Comparison of ENCODE assay signal across 14 cellular contexts in the genomic region with DNA sequence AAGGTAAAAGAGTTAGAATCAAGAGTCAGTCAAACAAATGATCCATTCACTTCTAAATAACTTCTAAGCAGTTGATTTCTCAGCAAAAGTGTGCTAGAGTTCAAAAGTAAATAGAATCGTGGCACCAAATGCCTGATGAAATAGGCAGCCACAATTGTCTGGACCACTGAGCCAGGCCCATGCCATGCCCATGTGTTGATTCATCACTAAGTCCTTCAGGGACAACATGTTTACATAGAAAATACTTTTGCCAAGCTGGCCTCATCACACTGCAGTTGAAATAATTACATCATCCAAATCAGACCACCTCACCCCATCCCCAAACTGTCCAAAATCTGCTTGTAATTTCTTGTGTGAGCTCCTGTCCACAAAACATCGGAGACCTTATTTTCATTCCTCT.
DNase-seq lines count a peak whose midpoint lies in the region; ATAC-seq, FAIRE-seq and TF ChIP-seq lines count a peak whose summit lies in the region.
"Had no signal": no experiment of that assay in that cellular context is flagged by ENCODE, and none has a peak within 500 bp of the region (broad histone marks: within the 10 kb centered on the region; RNA-seq: fewer than 3 reads in every experiment).

No MANE protein-coding gene starts in this region.

- FAIRE-seq in pancreas (lab: Jason Lieb, UNC) = no peak

- H3K27me3 Mint-ChIP-seq in naive thymus-derived CD4-positive, alpha-beta T cell = peaks cover 0 to 8% (median 0%) of the 10 kb centered on the region in 5 donors
- no peaks in the 10 kb centered on the region for H3K27me3 Mint-ChIP-seq in activated T-cell treated with anti-CD3 and anti-CD28 coated beads, Interleukin-2, amount 50 U/mL, for 72 hours (ENCODE audit: low read depth)

- H3K27ac ChIP-seq in AG04450 (ENCODE audit: low read depth, low read length) (no peak overlapping the region), dorsolateral prefrontal cortex (no peak overlapping the region), pancreas (no peak overlapping the region)
- no peak overlapping the region for H3K27ac ChIP-seq in naive thymus-derived CD4-positive, alpha-beta T cell (ENCODE audit: low read depth, low read length)
- H3K27ac ChIP-seq: spleen had no signal

- H3K4me3 ChIP-seq in AG04450 (ENCODE audit: low read depth, low read length) (no peak overlapping the region), astrocyte of the spinal cord (ENCODE audit: low read depth, low read length) (no peak overlapping the region), dorsolateral prefrontal cortex (no peak overlapping the region), pancreas (no peak overlapping the region)
- no peak overlapping the region for H3K4me3 ChIP-seq in naive thymus-derived CD4-positive, alpha-beta T cell (ENCODE audit: low read length)
- H3K4me3 ChIP-seq: spleen had no signal

- no peaks in the 10 kb centered on the region for H3K4me1 ChIP-seq in naive thymus-derived CD4-positive, alpha-beta T cell (ENCODE audit: control insufficient read depth in 2 of 2, insufficient read depth in 2 of 2, low read length in 2 of 2)
- no peaks in the 10 kb centered on the region for H3K4me1 ChIP-seq in pancreas

- 55 to 57% methylated on average over 2 of the region's 2 CpGs for WGBS in pancreas, 2 donors

- in situ Hi-C loops in astrocyte of the spinal cord (cut with HindIII; ENCODE audit: low sequenced_read_pairs) = no loop called here

- no peak for TF ChIP-seq CTCF in AG04450 (IDR thresholded peaks at IDR 0.05; ENCODE audit: low read depth, low read length)
- no peak for TF ChIP-seq CTCF in astrocyte of the spinal cord (IDR thresholded peaks at IDR 0.05; ENCODE audit: low read depth, low read length)
- no peak for TF ChIP-seq CTCF in dorsolateral prefrontal cortex (IDR thresholded peaks at IDR 0.05 in 54 of 56, conservative IDR thresholded peaks at IDR 0.05 in 2 of 56; ENCODE audit: low read depth in 1 of 56, partially characterized antibody in 56 of 56)
- no peak for TF ChIP-seq CTCF in pancreas (IDR thresholded peaks at IDR 0.05)

- no peak overlapping the region for H3K4me3 Mint-ChIP-seq in naive thymus-derived CD4-positive, alpha-beta T cell
- no peak overlapping the region for H3K4me3 Mint-ChIP-seq in activated T-cell treated with anti-CD3 and anti-CD28 coated beads, Interleukin-2, amount 50 U/mL, for 72 hours
- H3K4me3 Mint-ChIP-seq: activated CD8-positive, alpha-beta T cell treated with anti-CD3 and anti-CD28 coated beads, Interleukin-2, amount 10 ng/mL, durations not matched to agents 7 days and 5 days had no signal

- H3K27me3 ChIP-seq in AG04450 (ENCODE audit: control insufficient read depth, insufficient read depth, low read length) (peaks cover 2% of the 10 kb centered on the region), dorsolateral prefrontal cortex (no peaks in the 10 kb centered on the region), pancreas (no peaks in the 10 kb centered on the region)
- H3K27me3 ChIP-seq in naive thymus-derived CD4-positive, alpha-beta T cell (ENCODE audit: control insufficient read depth in 2 of 2, insufficient read depth in 2 of 2, low read length in 2 of 2) = no peaks in the 10 kb centered on the region
- H3K27me3 ChIP-seq: spleen had no signal

- no peaks in the 10 kb centered on the region for H3K9me3 ChIP-seq in AG04450 (ENCODE audit: control insufficient read depth, insufficient read depth, low read length)
- H3K9me3 ChIP-seq in naive thymus-derived CD4-positive, alpha-beta T cell (ENCODE audit: control insufficient read depth in 2 of 3, low read length in 3 of 3) = no peaks in the 10 kb centered on the region
- no peaks in the 10 kb centered on the region for H3K9me3 ChIP-seq in pancreas
- H3K9me3 ChIP-seq: spleen had no signal

- H3K4me1 Mint-ChIP-seq in naive thymus-derived CD4-positive, alpha-beta T cell = no peaks in the 10 kb centered on the region
- no peaks in the 10 kb centered on the region for H3K4me1 Mint-ChIP-seq in activated T-cell treated with anti-CD3 and anti-CD28 coated beads, Interleukin-2, amount 50 U/mL, for 72 hours (ENCODE audit: low read depth)

- peak; percentile 2 for DNase-seq in AG04450 (ENCODE audit: low read depth, low spot score)
- DNase-seq in H4 (ENCODE audit: low spot score) = peak; percentile 87
- peak; percentile 26 for DNase-seq in astrocyte of the spinal cord (ENCODE audit: low read depth, low spot score)
- peak; percentile 36 for DNase-seq in kidney glomerular epithelial cell (lab: John Stamatoyannopoulos, UW)
- no peak for DNase-seq in naive thymus-derived CD4-positive, alpha-beta T cell
- no peak for DNase-seq in activated T-cell treated with anti-CD3 and anti-CD28 coated beads, Interleukin-2, amount 50 U/mL, for 72 hours
- no peak for DNase-seq in dorsolateral prefrontal cortex
- no peak for DNase-seq in pancreas
- DNase-seq: effector CD4-positive, alpha-beta T cell; occipital lobe; SIG-M5; spleen had no signal

- no peaks in the 10 kb centered on the region for H3K36me3 ChIP-seq in naive thymus-derived CD4-positive, alpha-beta T cell (ENCODE audit: control insufficient read depth in 2 of 3, insufficient read depth in 3 of 3, low read length in 3 of 3)
- H3K36me3 ChIP-seq in pancreas = no peaks in the 10 kb centered on the region
- H3K36me3 ChIP-seq: spleen had no signal

- POLR2A ChIA-PET in AG04450 (lab: Yijun Ruan, JAX) = no interaction called here
- POLR2A ChIA-PET in naive thymus-derived CD4-positive, alpha-beta T cell (lab: Charles Lee) = no interaction called here

- no peaks in the 10 kb centered on the region for H3K36me3 Mint-ChIP-seq in naive thymus-derived CD4-positive, alpha-beta T cell
- no peaks in the 10 kb centered on the region for H3K36me3 Mint-ChIP-seq in activated T-cell treated with anti-CD3 and anti-CD28 coated beads, Interleukin-2, amount 50 U/mL, for 72 hours (ENCODE audit: insufficient read depth in 2 of 2)

- H3K27ac Mint-ChIP-seq in naive thymus-derived CD4-positive, alpha-beta T cell = no peak overlapping the region
- H3K27ac Mint-ChIP-seq in activated T-cell treated with anti-CD3 and anti-CD28 coated beads, Interleukin-2, amount 50 U/mL, for 72 hours = no peak overlapping the region
- H3K27ac Mint-ChIP-seq: activated CD8-positive, alpha-beta T cell treated with anti-CD3 and anti-CD28 coated beads, Interleukin-2, amount 10 ng/mL, durations not matched to agents 7 days and 5 days; activated T-helper 2 cell treated with anti-CD3 and anti-CD28 coated beads, Interferon-gamma antibody, Interleukin-2, Interleukin-4, amounts not matched to agents 10 μg/mL and 5 μg/mL and 100 μg/mL, durations not matched to agents 14 hours and 24 hours and 36 hours had no signal

- CTCF ChIA-PET in AG04450 (lab: Charles Lee) = interaction anchor here (1.3 kb wide), 1 partner anchor 190 kb away, joined by 6 read pairs; no protein-coding TSS in a partner anchor
- CTCF ChIA-PET in naive thymus-derived CD4-positive, alpha-beta T cell (lab: Charles Lee) = no interaction called here

- H3K9me3 Mint-ChIP-seq in naive thymus-derived CD4-positive, alpha-beta T cell = no peaks in the 10 kb centered on the region
- H3K9me3 Mint-ChIP-seq in activated T-cell treated with anti-CD3 and anti-CD28 coated beads, Interleukin-2, amount 50 U/mL, for 72 hours = no peaks in the 10 kb centered on the region
- H3K9me3 Mint-ChIP-seq: activated T-helper 2 cell treated with anti-CD3 and anti-CD28 coated beads, Interferon-gamma antibody, Interleukin-2, Interleukin-4, amounts not matched to agents 10 μg/mL and 5 μg/mL and 100 μg/mL, durations not matched to agents 14 hours and 24 hours and 36 hours had no signal

- ATAC-seq in naive thymus-derived CD4-positive, alpha-beta T cell = no peak
- ATAC-seq in activated T-cell treated with anti-CD3 and anti-CD28 coated beads, Interleukin-2, amount 50 U/mL, for 72 hours (replicated peaks in 1 of 2) = no peak
- no peak for ATAC-seq in pancreas

- intact Hi-C loops in naive thymus-derived CD4-positive, alpha-beta T cell (cut with micrococcal nuclease) = no loop called here
- intact Hi-C loops in dorsolateral prefrontal cortex (cut with DNase I) = no loop called here
- intact Hi-C loops in pancreas (cut with DNase I) = no loop called here

Comparison
In these comparisons a context has a peak if more than half of its experiments do, and no peak if none do; other contexts are left out.
1. DNase-seq: peak in AG04450 (single experiment), H4 (single experiment), astrocyte of the spinal cord (single experiment) and kidney glomerular epithelial cell (single experiment); none in naive thymus-derived CD4-positive, alpha-beta T cell (0 of 9), activated T-cell treated with anti-CD3 and anti-CD28 coated beads, Interleukin-2, amount 50 U/mL, for 72 hours (0 of 2), dorsolateral prefrontal cortex (0 of 10) and pancreas (0 of 6).